Comparison of ENCODE assay signal across 37 cellular contexts in the genomic region with DNA sequence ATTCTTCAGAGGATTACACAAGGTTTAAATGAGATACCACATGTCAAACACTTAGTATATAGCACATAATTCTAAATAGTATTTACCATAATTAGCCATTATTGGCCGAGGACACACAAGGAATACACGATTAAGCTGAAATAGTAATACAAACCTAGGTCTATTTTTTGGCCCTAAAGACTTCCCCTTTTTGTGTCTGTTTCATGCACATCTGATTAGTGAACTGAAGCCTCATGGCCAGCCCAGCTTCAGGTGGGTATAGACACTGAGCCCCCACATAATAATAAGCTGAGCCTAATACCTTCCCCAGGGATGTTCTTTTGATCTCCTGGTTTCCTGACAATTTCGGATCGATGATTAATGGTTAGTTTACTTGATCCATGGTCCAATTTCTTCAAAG. TPM values are rescaled to one million over a fixed set of nuclear protein-coding genes. Genes with fewer than 3 reads are reported as not detected.
"Had no signal": no experiment of that assay in that cellular context is flagged by ENCODE, and none has a peak within 500 bp of the region (broad histone marks: within the 10 kb centered on the region; RNA-seq: fewer than 3 reads in every experiment).

No MANE protein-coding gene starts in this region.

- DNase-seq: activated CD4-positive, alpha-beta memory T cell treated with anti-CD3 and anti-CD28 coated beads, Interleukin-2, amount 10 ng/mL, durations not matched to agents 7 days and 5 days; activated CD4-positive, alpha-beta T cell treated with anti-CD3 and anti-CD28 coated beads for 1 hour; activated CD4-positive, alpha-beta T cell treated with anti-CD3 and anti-CD28 coated beads, Interleukin-2, amount 10 ng/mL, durations not matched to agents 7 days and 5 days; activated gamma-delta T cell treated with Interleukin-2 at 50 U/mL for 16 hours; activated naive CD4-positive, alpha-beta T cell treated with anti-CD3 and anti-CD28 coated beads, Interleukin-2, amount 50 U/mL, for 16 hours; activated T-cell treated with anti-CD3 and anti-CD28 coated beads, Interleukin-2, amount 50 U/mL, for 4 hours; amniotic stem cell; brain microvascular endothelial cell; dorsolateral prefrontal cortex; effector memory CD4-positive, alpha-beta T cell; gastrocnemius medialis; glutamatergic neuron; islet precursor cell; left ventricle myocardium inferior; mucosa of descending colon; ovary; stimulated activated CD4-positive, alpha-beta T cell treated with anti-CD3 and anti-CD28 coated beads, Interleukin-12 subunit alpha, Interleukin-12 subunit beta, amount 100 ng/mL, for 4 hours; stimulated activated CD4-positive, alpha-beta T cell treated with anti-CD3 and anti-CD28 coated beads, Interleukin-4, amount 100 ng/mL, for 1 hour; stomach; T1000; thyroid gland; upper lobe of left lung had no signal

- H3K27me3 ChIP-seq: gastrocnemius medialis, hepatocyte, ovary, stomach, thyroid gland, upper lobe of left lung, vagina had no signal

- H2AFZ ChIP-seq: hepatocyte had no signal

- H3K4me3 ChIP-seq: coronary artery, dorsolateral prefrontal cortex, gastrocnemius medialis, hepatocyte, left ventricle myocardium inferior, lung, mucosa of descending colon, ovary, skin epidermis, stomach, thyroid gland, upper lobe of left lung, vagina had no signal

- H3K4me1 ChIP-seq: gastrocnemius medialis, left ventricle myocardium inferior, stomach, thyroid gland, upper lobe of left lung, vagina had no signal

- H3K4me2 ChIP-seq: hepatocyte had no signal

- ATAC-seq: activated T-cell treated with anti-CD3 and anti-CD28 coated beads, Interleukin-2, amount 50 U/mL, for 4 hours; activated T-helper 17 cell treated with anti-CD3 and anti-CD28 coated beads, Interleukin-2, amount 50 U/mL, for 72 hours; gastrocnemius medialis; mucosa of descending colon; sciatic nerve had no signal

- FAIRE-seq: astrocyte had no signal

- H3K36me3 ChIP-seq: brain microvascular endothelial cell, gastrocnemius medialis, left ventricle myocardium inferior, ovary, stomach, thyroid gland, upper lobe of left lung, vagina had no signal

- H3K9me3 ChIP-seq: gastrocnemius medialis, left ventricle myocardium inferior, mucosa of descending colon, ovary, stomach, thyroid gland, upper lobe of left lung, vagina had no signal

- H3K27ac ChIP-seq: brain microvascular endothelial cell, coronary artery, dorsolateral prefrontal cortex, gastrocnemius medialis, hepatocyte, left ventricle myocardium inferior, ovary, skin epidermis, stomach, thyroid gland, upper lobe of left lung, vagina had no signal

- H3K79me2 ChIP-seq: hepatocyte had no signal

RNA-seq across cellular contexts. Expression of a gene that starts 2.1 kb away (rescaled TPM):
- total RNA-seq: activated CD4-positive, alpha-beta memory T cell treated with anti-CD3 and anti-CD28 coated beads, Interleukin-2, amount 10 ng/mL, durations not matched to agents 7 days and 5 days; activated CD4-positive, alpha-beta T cell treated with anti-CD3 and anti-CD28 coated beads, Interleukin-2, amount 10 ng/mL, durations not matched to agents 7 days and 5 days; activated T-cell treated with anti-CD3 and anti-CD28 coated beads, Interleukin-2, amount 50 U/mL, for 4 hours; activated T-helper 17 cell treated with anti-CD3 and anti-CD28 coated beads, Interleukin-2, amount 50 U/mL, for 72 hours; astrocyte; cardiac septum; cerebellum; dorsolateral prefrontal cortex; epithelial cell of proximal tubule; gastrocnemius medialis; hepatocyte; left ventricle myocardium inferior; lung; mesenteric fat pad; mucosa of descending colon; ovary; progenitor cell of endocrine pancreas; renal cortical epithelial cell; sciatic nerve; stomach; thyroid gland; upper lobe of left lung; vagina had no signal
- polyA plus RNA-seq: lung, neural cell, ovary, stomach had no signal

RNA-seq across cellular contexts. Expression of a gene that starts 18.9 kb away (rescaled TPM):
- total RNA-seq: cardiac septum had no signal
